In the genomic region with DNA sequence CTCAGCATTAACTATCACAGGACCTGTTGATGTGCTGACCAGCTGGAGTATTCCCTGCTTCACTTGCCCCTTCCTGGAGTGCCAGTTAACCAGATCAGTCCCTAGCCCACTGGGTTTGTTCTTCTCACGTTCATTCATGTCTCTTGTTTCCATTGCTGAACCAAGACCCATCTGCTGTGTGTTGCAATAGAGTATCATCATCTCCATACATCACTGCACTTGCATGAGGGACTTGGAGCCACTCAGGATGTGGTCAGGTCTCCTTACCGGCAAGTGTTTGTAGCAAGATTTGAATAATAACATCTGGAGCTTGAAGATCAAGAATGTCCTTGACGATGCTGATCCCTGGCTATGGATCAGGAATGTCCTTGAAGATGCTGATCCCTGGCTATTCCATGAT, we compare ENCODE assay signal across 20 cellular contexts.
A peak's percentile ranks its signal among the peaks of the same experiment; 100 is the strongest.
DNase-seq lines count a peak whose midpoint lies in the region; ATAC-seq and TF ChIP-seq lines count a peak whose summit lies in the region.
"Had no signal": no experiment of that assay in that cellular context is flagged by ENCODE, and none has a peak within 500 bp of the region (broad histone marks: within the 10 kb centered on the region; RNA-seq: fewer than 3 reads in every experiment).

No MANE protein-coding gene starts in this region.

- peaks cover 0 to 10% (median 0%) of the 10 kb centered on the region in 11 experiments; a peak in 2 of 22 replicates for H3K36me3 ChIP-seq in BLaER1 treated with 17β-estradiol and CSF1 and Interleukin-3, amounts not matched to agents 10 nM and 100 nM
- H3K36me3 ChIP-seq in mucosa of descending colon (ENCODE audit: low read depth), result no peaks in the 10 kb centered on the region
- H3K36me3 ChIP-seq: BE2C had no signal

- H3K36me3 Mint-ChIP-seq in natural killer cell treated with Interleukin-12 subunit alpha and Interleukin-12 subunit beta and Interleukin-15 and Interleukin-18, amount 100 ng/mL, for 72 hours, result no peaks in the 10 kb centered on the region
- H3K36me3 Mint-ChIP-seq: CD14-positive monocyte; CD8-positive, alpha-beta T cell had no signal

- no peaks in the 10 kb centered on the region for H3K27me3 Mint-ChIP-seq in natural killer cell treated with Interleukin-12 subunit alpha and Interleukin-12 subunit beta and Interleukin-15 and Interleukin-18, amount 100 ng/mL, for 72 hours

- H3K4me3 ChIP-seq in BLaER1 treated with 17β-estradiol and CSF1 and Interleukin-3, amounts not matched to agents 10 nM and 100 nM, result peak overlapping the region in 5 of 10 experiments; percentile 3 to 43 (median 18); a peak in 3 of 20 replicates
- H3K4me3 ChIP-seq in Jurkat, Clone E6-1 (ENCODE audit: low read length), result no peak overlapping the region
- H3K4me3 ChIP-seq in mucosa of descending colon, result no peak overlapping the region
- H3K4me3 ChIP-seq: GM23338 had no signal

- ATAC-seq in natural killer cell treated with Interleukin-12 subunit alpha and Interleukin-12 subunit beta and Interleukin-15 and Interleukin-18, amount 100 ng/mL, for 72 hours, result peak; percentile 41 to 79
- no peak for ATAC-seq in GM19023 (IDR thresholded peaks at IDR 0.05; ENCODE audit: unreplicated experiment)
- no peak for ATAC-seq in mucosa of descending colon
- ATAC-seq: CD8-positive, alpha-beta T cell; GM23338 had no signal

- H3K4me1 ChIP-seq in BLaER1 treated with 17β-estradiol and CSF1 and Interleukin-3, amounts not matched to agents 10 nM and 100 nM, result peaks cover 34 to 82% (median 64%) of the 10 kb centered on the region in 10 experiments
- no peaks in the 10 kb centered on the region for H3K4me1 ChIP-seq in mucosa of descending colon (ENCODE audit: low read depth)
- H3K4me1 ChIP-seq: BE2C had no signal

- H3K9me3 Mint-ChIP-seq in natural killer cell treated with Interleukin-12 subunit alpha and Interleukin-12 subunit beta and Interleukin-15 and Interleukin-18, amount 100 ng/mL, for 72 hours, result peaks cover 6% of the 10 kb centered on the region
- H3K9me3 Mint-ChIP-seq: CD8-positive, alpha-beta T cell had no signal

- H3K27ac Mint-ChIP-seq in natural killer cell treated with Interleukin-12 subunit alpha and Interleukin-12 subunit beta and Interleukin-15 and Interleukin-18, amount 100 ng/mL, for 72 hours, result no peak overlapping the region
- H3K27ac Mint-ChIP-seq: CD8-positive, alpha-beta T cell; GM23338 had no signal

- H3K4me1 Mint-ChIP-seq in natural killer cell treated with Interleukin-12 subunit alpha and Interleukin-12 subunit beta and Interleukin-15 and Interleukin-18, amount 100 ng/mL, for 72 hours (ENCODE audit: low read depth in 2 of 2), result peaks cover 0 to 7% of the 10 kb centered on the region in 2 donors
- H3K4me1 Mint-ChIP-seq: CD14-positive monocyte, GM23338 had no signal

- TF ChIP-seq CTCF in mucosa of descending colon (IDR thresholded peaks at IDR 0.05), result no peak

- no peaks in the 10 kb centered on the region for H3K27me3 ChIP-seq in BLaER1 treated with 17β-estradiol and CSF1 and Interleukin-3, amounts not matched to agents 10 nM and 100 nM
- H3K27me3 ChIP-seq: BE2C had no signal

- no peak overlapping the region for H3K4me3 Mint-ChIP-seq in natural killer cell treated with Interleukin-12 subunit alpha and Interleukin-12 subunit beta and Interleukin-15 and Interleukin-18, amount 100 ng/mL, for 72 hours
- H3K4me3 Mint-ChIP-seq: CD14-positive monocyte; CD8-positive, alpha-beta T cell; GM23338 had no signal

- peak overlapping the region; percentile 62 to 79 (median 73) for H3K4me2 ChIP-seq in BLaER1 treated with 17β-estradiol and CSF1 and Interleukin-3, amounts not matched to agents 10 nM and 100 nM
- H3K4me2 ChIP-seq: GM23338 had no signal

- DNase-seq in Jurkat, Clone E6-1 (ENCODE audit: low read depth, low spot score), result peak; percentile 80
- peak; percentile 13 to 74 for DNase-seq in NCI-H524 (lab: John Stamatoyannopoulos, UW)
- no peak for DNase-seq in natural killer cell treated with Interleukin-12 subunit alpha and Interleukin-12 subunit beta and Interleukin-15 and Interleukin-18, amount 100 ng/mL, for 72 hours (ENCODE audit: low spot score)
- DNase-seq in NCI-H2196 (lab: John Stamatoyannopoulos, UW; ENCODE audit: unreplicated experiment), result no peak
- no peak for DNase-seq in mucosa of descending colon
- DNase-seq in SIG-M5 treated with dmso at 0.1 percent for 504 hours (lab: John Stamatoyannopoulos, UW; ENCODE audit: unreplicated experiment), result no peak
- DNase-seq: ACHN; BE2C; CD8-positive, alpha-beta T cell; COR-L47; DMS 273 treated with DMSO at 0.1 percent for 48 hours; DMS53; HCEC 1CT; IMR-90; KBM-7 had no signal

- peak overlapping the region in 9 of 11 experiments; percentile 63 to 86 (median 81); a peak in 18 of 22 replicates for H3K9ac ChIP-seq in BLaER1 treated with 17β-estradiol and CSF1 and Interleukin-3, amounts not matched to agents 10 nM and 100 nM

- peaks cover 27 to 83% (median 48%) of the 10 kb centered on the region in 11 experiments for H3K9me3 ChIP-seq in BLaER1 treated with 17β-estradiol and CSF1 and Interleukin-3, amounts not matched to agents 10 nM and 100 nM (replicated peaks in 1 of 11)
- H3K9me3 ChIP-seq in mucosa of descending colon, result peaks cover 37% of the 10 kb centered on the region

- peak overlapping the region in 10 of 11 experiments; percentile 68 to 99 (median 98); a peak in 19 of 22 replicates for H3K27ac ChIP-seq in BLaER1 treated with 17β-estradiol and CSF1 and Interleukin-3, amounts not matched to agents 10 nM and 100 nM
- H3K27ac ChIP-seq: HL-60 had no signal

- no peaks in the 10 kb centered on the region for H4K20me1 ChIP-seq in BLaER1 treated with 17β-estradiol and CSF1 and Interleukin-3, amounts not matched to agents 10 nM and 100 nM

- intact Hi-C loops in mucosa of descending colon (cut with DNase I, micrococcal nuclease), result no loop called here

Comparison
In these comparisons a context has a peak if more than half of its experiments do, and no peak if none do; other contexts are left out.
1. DNase-seq: peak in Jurkat, Clone E6-1 (single experiment) and NCI-H524 (2 of 2); none in natural killer cell treated with Interleukin-12 subunit alpha and Interleukin-12 subunit beta and Interleukin-15 and Interleukin-18, amount 100 ng/mL, for 72 hours (single experiment), NCI-H2196 (single experiment), mucosa of descending colon (0 of 3) and SIG-M5 treated with dmso at 0.1 percent for 504 hours (single experiment).
2. ATAC-seq: peak in natural killer cell treated with Interleukin-12 subunit alpha and Interleukin-12 subunit beta and Interleukin-15 and Interleukin-18, amount 100 ng/mL, for 72 hours (2 of 2); none in GM19023 (single experiment) and mucosa of descending colon (single experiment).